1 cellular context compared by ENCODE assay signal in genomic region chr3:135199137-135199536, GRCh38.
TF ChIP-seq lines count a peak whose summit lies in the region.

No MANE protein-coding gene starts in this region.

TF ChIP-seq in GM12878, 131 proteins besides CTCF, POLR2A, EP300 and RAD21 (continued from another document):
- TF ChIP-seq MLLT1 (IDR thresholded peaks at IDR 0.05), result no peak
